10 cellular contexts compared by ENCODE assay signal in the genomic region with DNA sequence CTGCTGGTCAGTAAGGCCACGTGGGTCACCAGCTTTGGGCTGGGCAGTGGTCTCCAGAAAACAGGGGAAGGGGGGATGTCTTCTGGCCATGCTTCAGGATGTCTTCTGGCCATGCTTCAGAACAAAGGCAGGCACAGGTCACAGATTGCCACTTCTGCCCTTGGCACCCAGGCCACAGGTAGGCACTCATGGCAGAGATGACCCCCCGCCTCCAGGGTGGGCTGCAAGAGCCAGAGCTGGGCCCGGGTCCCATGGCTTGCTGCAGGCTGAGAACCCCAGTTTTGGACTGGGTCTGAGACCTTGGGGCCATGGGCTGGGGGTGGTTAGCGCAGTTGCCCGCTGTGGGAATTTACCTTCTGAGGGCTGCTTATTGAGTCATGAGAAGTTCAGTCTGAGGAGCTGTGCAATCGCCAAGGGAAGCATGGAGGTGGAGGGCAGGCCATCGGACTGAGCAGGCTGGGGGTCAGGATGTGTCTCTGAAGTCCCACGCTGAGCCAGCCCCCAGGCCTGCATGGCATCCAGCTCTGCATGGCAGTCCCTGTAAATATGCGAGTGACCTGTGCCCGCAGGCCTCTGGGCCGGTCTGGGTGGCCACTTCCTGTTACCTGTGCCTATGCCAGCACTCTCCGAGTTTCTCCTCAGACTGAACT. TPM values are rescaled to one million over a fixed set of nuclear protein-coding genes. Genes with fewer than 3 reads are reported as not detected.
DNase-seq lines count a peak whose midpoint lies in the region; ATAC-seq and TF ChIP-seq lines count a peak whose summit lies in the region.
"Had no signal": no experiment of that assay in that cellular context is flagged by ENCODE, and none has a peak within 500 bp of the region (broad histone marks: within the 10 kb centered on the region; RNA-seq: fewer than 3 reads in every experiment).

No MANE protein-coding gene starts in this region.

- H3K4me1 Mint-ChIP-seq in activated CD4-positive, alpha-beta T cell treated with anti-CD3 and anti-CD28 coated beads, Interleukin-2, amount 10 ng/mL, durations not matched to agents 7 days and 5 days = peaks cover 37% of the 10 kb centered on the region
- peaks cover 43% of the 10 kb centered on the region for H3K4me1 Mint-ChIP-seq in stimulated activated memory B cell treated with anti-CD40 and anti-IgM and Interleukin-4, amounts not matched to agents 10 μg/mL and 1 μg/mL and 100 μg/mL, for 72 hours

- H3K4me3 ChIP-seq in WI38 (ENCODE audit: low read depth, low read length) (peak overlapping the region; percentile 58; the same call in 1 of the 2 replicates), fibroblast of the aortic adventitia (ENCODE audit: low read depth, low read length) (peak overlapping the region; percentile 69)

- CTCF ChIA-PET in activated CD4-positive, alpha-beta T cell treated with anti-CD3 and anti-CD28 coated beads, Interleukin-2, amount 10 ng/mL, durations not matched to agents 7 days and 5 days (lab: Charles Lee) = interaction anchor here (0.6 to 5.0 kb wide), 6 partner anchors 10 to 127 kb away, joined by 3 to 116 read pairs (median 6); no protein-coding TSS in a partner anchor

- H3K27ac Mint-ChIP-seq in activated CD4-positive, alpha-beta T cell treated with anti-CD3 and anti-CD28 coated beads, Interleukin-2, amount 10 ng/mL, durations not matched to agents 7 days and 5 days = no peak overlapping the region
- H3K27ac Mint-ChIP-seq in stimulated activated memory B cell treated with anti-CD40 and anti-IgM and Interleukin-4, amounts not matched to agents 10 μg/mL and 1 μg/mL and 100 μg/mL, for 72 hours = no peak overlapping the region

- no peak for DNase-seq in activated CD4-positive, alpha-beta T cell treated with anti-CD3 and anti-CD28 coated beads, Interleukin-2, amount 10 ng/mL, durations not matched to agents 7 days and 5 days
- DNase-seq in activated CD4-positive, alpha-beta T cell treated with anti-CD3 and anti-CD28 coated beads for 1 hour = no peak
- DNase-seq in fibroblast of the aortic adventitia (ENCODE audit: low read depth) (no peak), NOMO-1 treated with DMSO at 0.1 percent for 48 hours (lab: John Stamatoyannopoulos, UW; ENCODE audit: unreplicated experiment) (no peak), middle frontal gyrus (ENCODE audit: extremely low spot score, low spot score) (no peak)
- DNase-seq: midbrain, NCI-H187 treated with DMSO at 0.1 percent for 48 hours had no signal

- H3K27me3 Mint-ChIP-seq in activated CD4-positive, alpha-beta T cell treated with anti-CD3 and anti-CD28 coated beads, Interleukin-2, amount 10 ng/mL, durations not matched to agents 7 days and 5 days = no peaks in the 10 kb centered on the region
- H3K27me3 Mint-ChIP-seq in stimulated activated memory B cell treated with anti-CD40 and anti-IgM and Interleukin-4, amounts not matched to agents 10 μg/mL and 1 μg/mL and 100 μg/mL, for 72 hours = no peaks in the 10 kb centered on the region

- TF ChIP-seq CTCF in WI38 (IDR thresholded peaks at IDR 0.05; ENCODE audit: low read depth, low read length) (no peak), fibroblast of the aortic adventitia (IDR thresholded peaks at IDR 0.05; ENCODE audit: insufficient read depth, low read length) (no peak)

- no peaks in the 10 kb centered on the region for H3K9me3 Mint-ChIP-seq in activated CD4-positive, alpha-beta T cell treated with anti-CD3 and anti-CD28 coated beads, Interleukin-2, amount 10 ng/mL, durations not matched to agents 7 days and 5 days
- no peaks in the 10 kb centered on the region for H3K9me3 Mint-ChIP-seq in stimulated activated memory B cell treated with anti-CD40 and anti-IgM and Interleukin-4, amounts not matched to agents 10 μg/mL and 1 μg/mL and 100 μg/mL, for 72 hours

- H3K4me3 Mint-ChIP-seq in activated CD4-positive, alpha-beta T cell treated with anti-CD3 and anti-CD28 coated beads, Interleukin-2, amount 10 ng/mL, durations not matched to agents 7 days and 5 days = peak overlapping the region; percentile 68
- H3K4me3 Mint-ChIP-seq in stimulated activated memory B cell treated with anti-CD40 and anti-IgM and Interleukin-4, amounts not matched to agents 10 μg/mL and 1 μg/mL and 100 μg/mL, for 72 hours = peak overlapping the region; percentile 84

- POLR2A ChIA-PET in activated CD4-positive, alpha-beta T cell treated with anti-CD3 and anti-CD28 coated beads, Interleukin-2, amount 10 ng/mL, durations not matched to agents 7 days and 5 days (lab: Charles Lee) = no interaction called here

- no peak for ATAC-seq in stimulated activated memory B cell treated with anti-CD40 and anti-IgM and Interleukin-4, amounts not matched to agents 10 μg/mL and 1 μg/mL and 100 μg/mL, for 72 hours
- ATAC-seq in GM21390 (IDR thresholded peaks at IDR 0.05; ENCODE audit: unreplicated experiment) = no peak

- H3K36me3 Mint-ChIP-seq in activated CD4-positive, alpha-beta T cell treated with anti-CD3 and anti-CD28 coated beads, Interleukin-2, amount 10 ng/mL, durations not matched to agents 7 days and 5 days (ENCODE audit: low read depth) = no peaks in the 10 kb centered on the region
- no peaks in the 10 kb centered on the region for H3K36me3 Mint-ChIP-seq in stimulated activated memory B cell treated with anti-CD40 and anti-IgM and Interleukin-4, amounts not matched to agents 10 μg/mL and 1 μg/mL and 100 μg/mL, for 72 hours

RNA-seq across cellular contexts. Expression of gene ANKRD13B, which starts 1.6 kb away (rescaled TPM):
- 10 to 100 TPM; 12.3 to 12.8 TPM for total RNA-seq in activated CD4-positive, alpha-beta T cell treated with anti-CD3 and anti-CD28 coated beads, Interleukin-2, amount 10 ng/mL, durations not matched to agents 7 days and 5 days
- 7.4 and 14.0 TPM in 2 replicates for total RNA-seq in fibroblast of the aortic adventitia (ENCODE audit: low replicate concordance)

RNA-seq across cellular contexts. Expression of gene GIT1, which starts 5.1 kb away (rescaled TPM):
- total RNA-seq in activated CD4-positive, alpha-beta T cell treated with anti-CD3 and anti-CD28 coated beads, Interleukin-2, amount 10 ng/mL, durations not matched to agents 7 days and 5 days = 100 to 1,000 TPM; 107 TPM
- 22.0 and 38.6 TPM in 2 replicates for total RNA-seq in fibroblast of the aortic adventitia (ENCODE audit: low replicate concordance)

RNA-seq across cellular contexts. Expression of gene TP53I13, which starts 26.1 kb away (rescaled TPM):
- 10 to 100 TPM; 71.4 to 75.0 TPM for total RNA-seq in activated CD4-positive, alpha-beta T cell treated with anti-CD3 and anti-CD28 coated beads, Interleukin-2, amount 10 ng/mL, durations not matched to agents 7 days and 5 days
- total RNA-seq in fibroblast of the aortic adventitia (ENCODE audit: low replicate concordance) = 24.9 and 41.8 TPM in 2 replicates

RNA-seq across cellular contexts. Expression of gene ABHD15, which starts 27.7 kb away (rescaled TPM):
- 10 to 100 TPM; 16.9 to 18.0 TPM for total RNA-seq in activated CD4-positive, alpha-beta T cell treated with anti-CD3 and anti-CD28 coated beads, Interleukin-2, amount 10 ng/mL, durations not matched to agents 7 days and 5 days
- 5.5 and 15.3 TPM in 2 replicates for total RNA-seq in fibroblast of the aortic adventitia (ENCODE audit: low replicate concordance)

RNA-seq across cellular contexts. Expression of gene CORO6, which starts 28.1 kb away (rescaled TPM):
- 1 to 10 TPM; 2.4 to 3.1 TPM for total RNA-seq in activated CD4-positive, alpha-beta T cell treated with anti-CD3 and anti-CD28 coated beads, Interleukin-2, amount 10 ng/mL, durations not matched to agents 7 days and 5 days
- total RNA-seq in fibroblast of the aortic adventitia (ENCODE audit: low replicate concordance) = 5.5 and 8.3 TPM in 2 replicates
